ENCODE assay signal across 1 cellular context in the genomic region with DNA sequence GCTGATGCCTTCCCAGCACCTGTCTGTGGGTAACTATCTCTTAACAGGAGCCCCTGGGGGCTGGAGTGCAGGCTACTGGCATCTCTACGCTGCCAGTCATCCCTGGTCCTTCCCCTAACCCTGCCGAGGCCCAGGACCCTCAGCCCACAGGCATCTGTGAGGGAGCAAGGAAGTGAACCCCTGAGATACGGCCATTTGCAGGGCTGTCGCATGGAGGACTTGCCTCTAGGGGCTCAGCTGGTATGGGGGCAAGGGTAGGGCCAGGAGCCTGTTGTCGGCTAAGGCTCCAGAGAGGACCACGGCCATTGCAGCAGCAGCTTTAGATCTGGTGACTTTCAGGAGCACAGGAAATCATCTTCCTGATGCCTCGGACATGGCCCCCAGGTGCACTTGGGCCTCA.
A peak's percentile ranks its signal among the peaks of the same experiment; 100 is the strongest.
TF ChIP-seq lines count a peak whose summit lies in the region.

No MANE protein-coding gene starts in this region.

TF ChIP-seq in K562, 482 proteins besides CTCF, POLR2A, EP300 and RAD21:
- TF ChIP-seq, protein P1, sequence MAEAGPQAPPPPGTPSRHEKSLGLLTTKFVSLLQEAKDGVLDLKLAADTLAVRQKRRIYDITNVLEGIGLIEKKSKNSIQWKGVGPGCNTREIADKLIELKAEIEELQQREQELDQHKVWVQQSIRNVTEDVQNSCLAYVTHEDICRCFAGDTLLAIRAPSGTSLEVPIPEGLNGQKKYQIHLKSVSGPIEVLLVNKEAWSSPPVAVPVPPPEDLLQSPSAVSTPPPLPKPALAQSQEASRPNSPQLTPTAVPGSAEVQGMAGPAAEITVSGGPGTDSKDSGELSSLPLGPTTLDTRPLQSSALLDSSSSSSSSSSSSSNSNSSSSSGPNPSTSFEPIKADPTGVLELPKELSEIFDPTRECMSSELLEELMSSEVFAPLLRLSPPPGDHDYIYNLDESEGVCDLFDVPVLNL (CRISPR knock-in tag; IDR thresholded peaks at IDR 0.05; ENCODE audit: low read depth): 0 out of 2 replicates have a peak, but pooled peaks have one; percentile 19
- TF ChIP-seq ADNP (tag; IDR thresholded peaks at IDR 0.05): no peak
